10 cellular contexts compared by ENCODE assay signal in genomic region chr11:48019230-48019584, GRCh38. TPM values are rescaled to one million over a fixed set of nuclear protein-coding genes. Genes with fewer than 3 reads are reported as not detected.
DNase-seq lines count a peak whose midpoint lies in the region; ATAC-seq and TF ChIP-seq lines count a peak whose summit lies in the region.
"Had no signal": no experiment of that assay in that cellular context is flagged by ENCODE, and none has a peak within 500 bp of the region (broad histone marks: within the 10 kb centered on the region; RNA-seq: fewer than 3 reads in every experiment).

No MANE protein-coding gene starts in this region.

- peaks cover 57% of the 10 kb centered on the region for H4K20me1 ChIP-seq in OCI-LY3 (ENCODE audit: insufficient read depth, low read length)

- peaks cover 86% of the 10 kb centered on the region for H3K79me2 ChIP-seq in OCI-LY3 (ENCODE audit: low read length)

- H2AFZ ChIP-seq in OCI-LY3 (ENCODE audit: low read depth, low read length): no peak overlapping the region

- H3K36me3 ChIP-seq in OCI-LY3 (replicated peaks; ENCODE audit: low read depth, low read length): peaks cover 13% of the 10 kb centered on the region

- H3K9ac ChIP-seq in OCI-LY3 (ENCODE audit: low read length): peak overlapping the region; percentile 76

- H3K27me3 ChIP-seq in OCI-LY3 (ENCODE audit: low read depth, low read length): no peaks in the 10 kb centered on the region

- no peaks in the 10 kb centered on the region for H3K9me3 ChIP-seq in OCI-LY3 (ENCODE audit: insufficient read depth, low read length)
- H3K9me3 ChIP-seq: A549 had no signal

- DNase-seq in NCI-H510A treated with DMSO at 0.1 percent for 48 hours (lab: John Stamatoyannopoulos, UW) (peak; percentile 73), NCI-H510A (lab: John Stamatoyannopoulos, UW) (no peak), GF-D8 (lab: John Stamatoyannopoulos, UW) (no peak), kidney tubule cell (ENCODE audit: low spot score) (no peak)
- peak; percentile 52 for DNase-seq in stimulated activated CD8-positive, alpha-beta memory T cell treated with anti-CD3 and anti-CD28 coated beads, Interleukin-4, amount 100 ng/mL, for 48 hours
- DNase-seq: NCI-H69 had no signal

- H3K27ac ChIP-seq in OCI-LY3 (ENCODE audit: low read length): peak overlapping the region; percentile 94

- H3K4me3 ChIP-seq in OCI-LY3 (ENCODE audit: low read length): peak overlapping the region; percentile 70
- H3K4me3 ChIP-seq: A549 had no signal

- H3K4me2 ChIP-seq in OCI-LY3 (ENCODE audit: low read length): peak overlapping the region; percentile 84

- ATAC-seq in esophagus mucosa (peak; percentile 28), HG03175 (IDR thresholded peaks at IDR 0.05; ENCODE audit: unreplicated experiment) (no peak)

- H3K4me1 ChIP-seq in OCI-LY3 (ENCODE audit: low read length): peaks cover 87% of the 10 kb centered on the region

- TF ChIP-seq CTCF in OCI-LY3 (IDR thresholded peaks at IDR 0.05; ENCODE audit: low read depth, low read length): no peak

RNA-seq across cellular contexts. Expression of gene PTPRJ, which starts 38.8 kb away (rescaled TPM):
- 2.0 TPM for total RNA-seq in esophagus mucosa

Comparison
In these comparisons a context has a peak if more than half of its experiments do, and no peak if none do; other contexts are left out.
1. DNase-seq: peak in NCI-H510A treated with DMSO at 0.1 percent for 48 hours (single experiment) and stimulated activated CD8-positive, alpha-beta memory T cell treated with anti-CD3 and anti-CD28 coated beads, Interleukin-4, amount 100 ng/mL, for 48 hours (single experiment); none in NCI-H510A (single experiment), GF-D8 (single experiment) and kidney tubule cell (single experiment).